In genomic region chr10:114024876-114025609, GRCh38 we compare ENCODE assay signal across 8 cellular contexts. TPM values are rescaled to one million over a fixed set of nuclear protein-coding genes. Genes with fewer than 3 reads are reported as not detected.
DNase-seq lines count a peak whose midpoint lies in the region; ATAC-seq, FAIRE-seq and TF ChIP-seq lines count a peak whose summit lies in the region.

No MANE protein-coding gene starts in this region.

- no peak for TF ChIP-seq RAD21 in A549 (conservative IDR thresholded peaks at IDR 0.05 in 1 of 2, IDR thresholded peaks at IDR 0.05 in 1 of 2)

- no peak for ATAC-seq in A549
- ATAC-seq in GM18511 (IDR thresholded peaks at IDR 0.05; ENCODE audit: unreplicated experiment), result peak; percentile 95
- peak; percentile 91 for ATAC-seq in HG02798 (IDR thresholded peaks at IDR 0.05; ENCODE audit: poor library complexity, unreplicated experiment)
- no peak for ATAC-seq in foreskin keratinocyte
- no peak for ATAC-seq in gastroesophageal sphincter

- H3K4me1 ChIP-seq in A549 (peaks cover 39% of the 10 kb centered on the region), foreskin keratinocyte (peaks cover 31% of the 10 kb centered on the region), gastroesophageal sphincter (peaks cover 0 to 6% (median 0%) of the 10 kb centered on the region in 3 donors)

- TF ChIP-seq EP300 in A549 (IDR thresholded peaks at IDR 0.05) (no peak), gastroesophageal sphincter (IDR thresholded peaks at IDR 0.05) (no peak)

- no peak for TF ChIP-seq POLR2A in A549 (IDR thresholded peaks at IDR 0.05; ENCODE audit: low read length)
- no peak for TF ChIP-seq POLR2A in gastroesophageal sphincter (IDR thresholded peaks at IDR 0.05)

- FAIRE-seq in A549 (lab: Jason Lieb, UNC), result no peak

- no peaks in the 10 kb centered on the region for H3K27me3 ChIP-seq in foreskin keratinocyte
- H3K27me3 ChIP-seq in gastroesophageal sphincter, result no peaks in the 10 kb centered on the region

- CTCF ChIA-PET in A549 (lab: Yijun Ruan, JAX), result interaction anchor here (0.6 kb wide), 1 partner anchor 37 kb away, joined by 3 read pairs; no protein-coding TSS in a partner anchor

- POLR2A ChIA-PET in A549 (lab: Yijun Ruan, JAX), result no interaction called here

- no peak for TF ChIP-seq CTCF in A549 (IDR thresholded peaks at IDR 0.05)
- TF ChIP-seq CTCF in foreskin keratinocyte (conservative IDR thresholded peaks at IDR 0.05), result no peak
- TF ChIP-seq CTCF in gastroesophageal sphincter (IDR thresholded peaks at IDR 0.05), result no peak

- H3K9me3 ChIP-seq in A549, result no peaks in the 10 kb centered on the region
- H3K9me3 ChIP-seq in gastroesophageal sphincter, result no peaks in the 10 kb centered on the region

- H3K4me3 ChIP-seq in A549 (no peak overlapping the region), gastroesophageal sphincter (no peak overlapping the region)

- H3K4me2 ChIP-seq in A549, result peak overlapping the region; percentile 75; the same call in 2 of the 3 replicates

- H3K27ac ChIP-seq in A549 (peak overlapping the region; percentile 72 to 85), foreskin keratinocyte (no peak overlapping the region), gastroesophageal sphincter (no peak overlapping the region)

- H3K36me3 ChIP-seq in gastroesophageal sphincter, result no peaks in the 10 kb centered on the region

- DNase-seq in A549 (ENCODE audit: low read depth in 1 of 2, low spot score in 1 of 2) (peak in 1 of 2 experiments; percentile 25), NOMO-1 (lab: John Stamatoyannopoulos, UW; ENCODE audit: unreplicated experiment in 2 of 2) (peak; percentile 87 to 98), fibroblast of gingiva (ENCODE audit: low read depth) (peak; percentile 69), foreskin keratinocyte (no peak), SW480 (ENCODE audit: low spot score) (no peak)

- 89% methylated on average over 12 of the region's 12 CpGs for WGBS in A549 (ENCODE audit: missing lambda C conversion rate)
- WGBS in gastroesophageal sphincter (ENCODE audit: low coverage in 1 of 2), 2 donors, result 68 to 88% methylated on average over 5 to 8 of the region's 12 CpGs

TF ChIP-seq in A549, 52 proteins besides CTCF, POLR2A, EP300 and RAD21:
- TF ChIP-seq RARB (CRISPR knock-in tag; IDR thresholded peaks at IDR 0.05), result no peak
- no peak for TF ChIP-seq FOSL2 (IDR thresholded peaks at IDR 0.05)
- TF ChIP-seq FOSL2 (CRISPR knock-in tag; IDR thresholded peaks at IDR 0.05), result no peak
- peak; percentile 57 to 58; a peak in 3 of 4 replicates for TF ChIP-seq CEBPB (IDR thresholded peaks at IDR 0.05)
- no peak for TF ChIP-seq HDAC2 (IDR thresholded peaks at IDR 0.05)
- TF ChIP-seq BHLHE40 (IDR thresholded peaks at IDR 0.05; ENCODE audit: low read depth, low read length), result no peak

RNA-seq across cellular contexts. Expression of gene ADRB1, which starts 18.6 kb away (rescaled TPM):
- polyA plus RNA-seq in A549 (2011; rRNA removed) (0.36 and 0.58 TPM in 2 replicates), A549 (2017; fragmentation: RNase III; extraction: RNeasy Plus Mini Kit Qiagen cat#74134 plus additional on column Dnase treatment) (0.62 to 0.75 TPM (median 0.66 TPM) in 3 replicates), foreskin keratinocyte (0.22 and 0.42 TPM in 2 replicates)
- 1.1 and 1.6 TPM in 2 replicates for polyA plus RNA-seq in A549 (2012; cell fraction: cytosol; rRNA removed)
- 2.4 and 3.3 TPM in 2 replicates for polyA plus RNA-seq in A549 (2012; cell fraction: nucleus; rRNA removed)
- 0.37 and 0.54 TPM in 2 replicates for polyA minus RNA-seq in A549 (2011; rRNA and poly(A)+ RNA removed)
- total RNA-seq in foreskin keratinocyte (0.41 and 0.53 TPM in 2 replicates), gastroesophageal sphincter (1 to 10 TPM; 1.8 to 9.1 (median 6.8) TPM)

Comparison
In these comparisons a context has a peak if more than half of its experiments do, and no peak if none do; other contexts are left out.
1. ATAC-seq: peak in GM18511 (single experiment) and HG02798 (single experiment); none in A549 (0 of 2), foreskin keratinocyte (single experiment) and gastroesophageal sphincter (single experiment).
2. DNase-seq: peak in NOMO-1 (2 of 2) and fibroblast of gingiva (single experiment); none in foreskin keratinocyte (0 of 2) and SW480 (single experiment).
3. H3K27ac ChIP-seq: peak in A549 (2 of 2); none in foreskin keratinocyte (single experiment) and gastroesophageal sphincter (0 of 4).